In genomic region chr17:75404739-75405364, GRCh38 we compare ENCODE assay signal across 8 cellular contexts. TPM values are rescaled to one million over a fixed set of nuclear protein-coding genes. Genes with fewer than 3 reads are reported as not detected.
A peak's percentile ranks its signal among the peaks of the same experiment; 100 is the strongest.
DNase-seq lines count a peak whose midpoint lies in the region; ATAC-seq and TF ChIP-seq lines count a peak whose summit lies in the region.

No MANE protein-coding gene starts in this region.

- no peaks in the 10 kb centered on the region for H3K9me3 Mint-ChIP-seq in activated T-helper 1 cell treated with anti-CD3 and anti-CD28 coated beads, Interleukin-12 subunit alpha, Interleukin-12 subunit beta, Interleukin-2, Interleukin-4 antibody, amounts not matched to agents 30 ng/mL and 10 ng/mL and 1 ng/mL, durations not matched to agents 14 hours and 24 hours and 36 hours

- H3K27ac Mint-ChIP-seq in activated T-helper 1 cell treated with anti-CD3 and anti-CD28 coated beads, Interleukin-12 subunit alpha, Interleukin-12 subunit beta, Interleukin-2, Interleukin-4 antibody, amounts not matched to agents 30 ng/mL and 10 ng/mL and 1 ng/mL, durations not matched to agents 14 hours and 24 hours and 36 hours, result peak overlapping the region; percentile 97

- no peak for TF ChIP-seq CTCF in OCI-LY3 (IDR thresholded peaks at IDR 0.05; ENCODE audit: low read depth, low read length)
- TF ChIP-seq CTCF in fibroblast of pulmonary artery (IDR thresholded peaks at IDR 0.05; ENCODE audit: low read length, missing control alignments), result no peak
- no peak for TF ChIP-seq CTCF in neural cell (IDR thresholded peaks at IDR 0.05; ENCODE audit: poor library complexity, severe bottlenecking)
- no peak for TF ChIP-seq CTCF in tibial artery (IDR thresholded peaks at IDR 0.05)

- peaks cover 42% of the 10 kb centered on the region for H3K4me1 Mint-ChIP-seq in activated T-helper 1 cell treated with anti-CD3 and anti-CD28 coated beads, Interleukin-12 subunit alpha, Interleukin-12 subunit beta, Interleukin-2, Interleukin-4 antibody, amounts not matched to agents 30 ng/mL and 10 ng/mL and 1 ng/mL, durations not matched to agents 14 hours and 24 hours and 36 hours (ENCODE audit: low read depth)

- peaks cover 39% of the 10 kb centered on the region for H4K20me1 ChIP-seq in OCI-LY3 (ENCODE audit: insufficient read depth, low read length)
- H4K20me1 ChIP-seq in neural cell (ENCODE audit: insufficient read depth), result peaks cover 4% of the 10 kb centered on the region

- H3K36me3 Mint-ChIP-seq in activated T-helper 1 cell treated with anti-CD3 and anti-CD28 coated beads, Interleukin-12 subunit alpha, Interleukin-12 subunit beta, Interleukin-2, Interleukin-4 antibody, amounts not matched to agents 30 ng/mL and 10 ng/mL and 1 ng/mL, durations not matched to agents 14 hours and 24 hours and 36 hours (ENCODE audit: low read depth), result peaks cover 12% of the 10 kb centered on the region

- H3K4me3 ChIP-seq in OCI-LY3 (ENCODE audit: low read length), result peak overlapping the region; percentile 84
- peak overlapping the region; percentile 94 for H3K4me3 ChIP-seq in fibroblast of pulmonary artery (replicated peaks; ENCODE audit: low read depth, low read length)
- peak overlapping the region; percentile 97 for H3K4me3 ChIP-seq in neural cell (ENCODE audit: low read length)
- H3K4me3 ChIP-seq in tibial artery, result peak overlapping the region; percentile 73 to 100

- H3K79me2 ChIP-seq in OCI-LY3 (ENCODE audit: low read length), result peaks cover 57% of the 10 kb centered on the region
- peaks cover 27% of the 10 kb centered on the region for H3K79me2 ChIP-seq in neural cell (replicated peaks; ENCODE audit: insufficient read depth, low read length)

- H3K4me2 ChIP-seq in OCI-LY3 (ENCODE audit: low read length), result peak overlapping the region; percentile 74
- peak overlapping the region; percentile 90 for H3K4me2 ChIP-seq in neural cell (ENCODE audit: low read length)

- H3K36me3 ChIP-seq in OCI-LY3 (replicated peaks; ENCODE audit: low read depth, low read length) (peaks cover 20% of the 10 kb centered on the region), neural cell (ENCODE audit: insufficient read depth, low read length) (no peaks in the 10 kb centered on the region), tibial artery (no peaks in the 10 kb centered on the region)

- peak; percentile 49 to 59 for DNase-seq in NCI-H446 (lab: John Stamatoyannopoulos, UW)
- DNase-seq in NCI-H446 treated with DMSO at 0.1 percent for 48 hours (lab: John Stamatoyannopoulos, UW), result no peak
- peak; percentile 35 for DNase-seq in activated T-helper 1 cell treated with anti-CD3 and anti-CD28 coated beads, Interleukin-12 subunit alpha, Interleukin-12 subunit beta, Interleukin-2, Interleukin-4 antibody, amounts not matched to agents 30 ng/mL and 10 ng/mL and 1 ng/mL, durations not matched to agents 14 hours and 24 hours and 36 hours (ENCODE audit: low spot score)
- DNase-seq in fibroblast of pulmonary artery (ENCODE audit: low read depth), result peak; percentile 33
- DNase-seq in tibial artery, result peak in 1 of 2 donors; percentile 75

- intact Hi-C loops in activated T-helper 1 cell treated with anti-CD3 and anti-CD28 coated beads, Interleukin-12 subunit alpha, Interleukin-12 subunit beta, Interleukin-2, Interleukin-4 antibody, amounts not matched to agents 30 ng/mL and 10 ng/mL and 1 ng/mL, durations not matched to agents 14 hours and 24 hours and 36 hours (cut with micrococcal nuclease), result loop anchor here (1.0 to 10.0 kb wide), 12 partner anchors 34 to 420 kb away; partner anchors contain the start of genes ATP5PD, CDR2L, GGA3 and KCTD2
- intact Hi-C loops in tibial artery (cut with DNase I; ENCODE audit: low total_unique reads), result loop anchor here (2.0 kb wide), 1 partner anchor 82 kb away; no protein-coding TSS in a partner anchor

- H3K4me1 ChIP-seq in OCI-LY3 (ENCODE audit: low read length) (peaks cover 27% of the 10 kb centered on the region), tibial artery (peaks cover 0 to 43% (median 29%) of the 10 kb centered on the region in 4 donors)

- H3K27me3 ChIP-seq in OCI-LY3 (ENCODE audit: low read depth, low read length), result no peaks in the 10 kb centered on the region
- no peaks in the 10 kb centered on the region for H3K27me3 ChIP-seq in neural cell (ENCODE audit: insufficient read depth, low read depth, low read length)
- no peaks in the 10 kb centered on the region for H3K27me3 ChIP-seq in tibial artery

- H3K27ac ChIP-seq in OCI-LY3 (ENCODE audit: low read length), result peak overlapping the region; percentile 93
- H3K27ac ChIP-seq in neural cell (ENCODE audit: low read length), result peak overlapping the region; percentile 76
- H3K27ac ChIP-seq in tibial artery, result peak overlapping the region; percentile 87 to 96

- H3F3A ChIP-seq in neural cell (ENCODE audit: insufficient read depth, low read length, poor library complexity, severe bottlenecking), result no peaks in the 10 kb centered on the region

- no peak for TF ChIP-seq RAD21 in neural cell (conservative IDR thresholded peaks at IDR 0.05)

- ATAC-seq in HG03103 (IDR thresholded peaks at IDR 0.05; ENCODE audit: low read depth, unreplicated experiment), result peak; percentile 2

- no peak for TF ChIP-seq EP300 in neural cell (conservative IDR thresholded peaks at IDR 0.05; ENCODE audit: poor library complexity, severe bottlenecking)

- H3K9me2 ChIP-seq in neural cell (ENCODE audit: insufficient read depth, low read length), result no peaks in the 10 kb centered on the region

- peak overlapping the region; percentile 93 for H3K9ac ChIP-seq in OCI-LY3 (ENCODE audit: low read length)
- H3K9ac ChIP-seq in neural cell (ENCODE audit: low read length), result peak overlapping the region; percentile 78

- H2AFZ ChIP-seq in OCI-LY3 (ENCODE audit: low read depth, low read length), result no peak overlapping the region
- no peak overlapping the region for H2AFZ ChIP-seq in neural cell (ENCODE audit: low read depth, low read length)

- no peaks in the 10 kb centered on the region for H3K27me3 Mint-ChIP-seq in activated T-helper 1 cell treated with anti-CD3 and anti-CD28 coated beads, Interleukin-12 subunit alpha, Interleukin-12 subunit beta, Interleukin-2, Interleukin-4 antibody, amounts not matched to agents 30 ng/mL and 10 ng/mL and 1 ng/mL, durations not matched to agents 14 hours and 24 hours and 36 hours (ENCODE audit: insufficient read depth)

- peak overlapping the region; percentile 97 for H3K4me3 Mint-ChIP-seq in activated T-helper 1 cell treated with anti-CD3 and anti-CD28 coated beads, Interleukin-12 subunit alpha, Interleukin-12 subunit beta, Interleukin-2, Interleukin-4 antibody, amounts not matched to agents 30 ng/mL and 10 ng/mL and 1 ng/mL, durations not matched to agents 14 hours and 24 hours and 36 hours

- H3K9me3 ChIP-seq in OCI-LY3 (ENCODE audit: insufficient read depth, low read length) (no peaks in the 10 kb centered on the region), neural cell (ENCODE audit: low read length) (no peaks in the 10 kb centered on the region), tibial artery (no peaks in the 10 kb centered on the region)

TF ChIP-seq in neural cell, 6 proteins besides CTCF, POLR2A, EP300 and RAD21:
- no peak for TF ChIP-seq SMC3 (conservative IDR thresholded peaks at IDR 0.05; ENCODE audit: poor library complexity)
- TF ChIP-seq TAF1 (IDR thresholded peaks at IDR 0.05; ENCODE audit: low read depth), result no peak
- TF ChIP-seq MXI1 (conservative IDR thresholded peaks at IDR 0.05; ENCODE audit: poor library complexity, severe bottlenecking), result peak; percentile 23

RNA-seq across cellular contexts. Expression of gene GRB2, which starts 0.6 kb away (rescaled TPM):
- total RNA-seq in activated T-helper 1 cell treated with anti-CD3 and anti-CD28 coated beads, Interleukin-12 subunit alpha, Interleukin-12 subunit beta, Interleukin-2, Interleukin-4 antibody, amounts not matched to agents 30 ng/mL and 10 ng/mL and 1 ng/mL, durations not matched to agents 14 hours and 24 hours and 36 hours, result 172 and 183 TPM in 2 replicates
- polyA plus RNA-seq in neural cell, result 134 and 150 TPM in 2 replicates
- polyA minus RNA-seq in neural cell, result 108 and 118 TPM in 2 replicates

RNA-seq across cellular contexts. Expression of gene TMEM94, which starts 51.6 kb away (rescaled TPM):
- total RNA-seq in activated T-helper 1 cell treated with anti-CD3 and anti-CD28 coated beads, Interleukin-12 subunit alpha, Interleukin-12 subunit beta, Interleukin-2, Interleukin-4 antibody, amounts not matched to agents 30 ng/mL and 10 ng/mL and 1 ng/mL, durations not matched to agents 14 hours and 24 hours and 36 hours, result 67.0 and 70.4 TPM in 2 replicates
- polyA plus RNA-seq in neural cell, result 37.0 and 66.1 TPM in 2 replicates
- 85.1 and 91.5 TPM in 2 replicates for polyA minus RNA-seq in neural cell
